In the genomic region with DNA sequence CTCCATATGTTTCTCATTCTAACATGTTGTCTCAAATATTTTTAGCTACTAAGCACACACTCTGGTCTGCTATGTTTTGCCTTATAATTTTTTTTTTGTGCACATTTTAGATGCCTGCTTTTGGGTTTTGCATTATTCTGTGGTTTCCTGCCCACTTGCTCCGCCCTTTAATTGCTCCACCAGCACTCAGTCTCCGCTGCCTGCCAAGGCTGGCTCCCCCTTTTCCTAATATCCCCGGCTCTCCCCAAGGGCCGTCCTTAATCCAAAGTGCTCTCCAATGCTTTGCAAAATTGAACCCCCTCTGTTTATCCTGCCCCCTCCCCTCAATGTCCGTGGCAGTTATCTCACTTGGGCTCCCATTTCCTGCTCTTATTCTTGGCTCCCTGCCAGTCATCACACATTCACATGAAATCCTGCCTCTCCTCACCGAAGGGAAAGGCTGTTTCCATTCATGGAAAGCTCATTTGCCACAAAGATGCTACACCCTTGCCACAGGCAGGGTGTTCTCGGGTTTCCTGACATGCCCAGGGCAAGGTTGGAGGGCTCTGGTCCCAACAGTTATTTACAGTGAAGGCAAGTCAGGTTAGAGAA, we compare ENCODE assay signal across 2 cellular contexts.
A peak's percentile ranks its signal among the peaks of the same experiment; 100 is the strongest.
TF ChIP-seq lines count a peak whose summit lies in the region.

No MANE protein-coding gene starts in this region.

TF ChIP-seq in IMR-90, 13 proteins besides CTCF, POLR2A, EP300 and RAD21 (continued from another document):
- TF ChIP-seq RCOR1 (IDR thresholded peaks at IDR 0.05; ENCODE audit: insufficient replicate concordance, low read length), result no peak
- TF ChIP-seq, protein P1, sequence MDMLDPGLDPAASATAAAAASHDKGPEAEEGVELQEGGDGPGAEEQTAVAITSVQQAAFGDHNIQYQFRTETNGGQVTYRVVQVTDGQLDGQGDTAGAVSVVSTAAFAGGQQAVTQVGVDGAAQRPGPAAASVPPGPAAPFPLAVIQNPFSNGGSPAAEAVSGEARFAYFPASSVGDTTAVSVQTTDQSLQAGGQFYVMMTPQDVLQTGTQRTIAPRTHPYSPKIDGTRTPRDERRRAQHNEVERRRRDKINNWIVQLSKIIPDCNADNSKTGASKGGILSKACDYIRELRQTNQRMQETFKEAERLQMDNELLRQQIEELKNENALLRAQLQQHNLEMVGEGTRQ (IDR thresholded peaks at IDR 0.05; ENCODE audit: low read depth, low read length), result no peak
- TF ChIP-seq, protein P2, sequence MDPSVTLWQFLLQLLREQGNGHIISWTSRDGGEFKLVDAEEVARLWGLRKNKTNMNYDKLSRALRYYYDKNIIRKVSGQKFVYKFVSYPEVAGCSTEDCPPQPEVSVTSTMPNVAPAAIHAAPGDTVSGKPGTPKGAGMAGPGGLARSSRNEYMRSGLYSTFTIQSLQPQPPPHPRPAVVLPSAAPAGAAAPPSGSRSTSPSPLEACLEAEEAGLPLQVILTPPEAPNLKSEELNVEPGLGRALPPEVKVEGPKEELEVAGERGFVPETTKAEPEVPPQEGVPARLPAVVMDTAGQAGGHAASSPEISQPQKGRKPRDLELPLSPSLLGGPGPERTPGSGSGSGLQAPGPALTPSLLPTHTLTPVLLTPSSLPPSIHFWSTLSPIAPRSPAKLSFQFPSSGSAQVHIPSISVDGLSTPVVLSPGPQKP (IDR thresholded peaks at IDR 0.05; ENCODE audit: borderline replicate concordance, low read depth, low read length), result no peak

TF ChIP-seq in SK-N-SH, 30 proteins besides CTCF, POLR2A, EP300 and RAD21:
- TF ChIP-seq, protein P3, sequence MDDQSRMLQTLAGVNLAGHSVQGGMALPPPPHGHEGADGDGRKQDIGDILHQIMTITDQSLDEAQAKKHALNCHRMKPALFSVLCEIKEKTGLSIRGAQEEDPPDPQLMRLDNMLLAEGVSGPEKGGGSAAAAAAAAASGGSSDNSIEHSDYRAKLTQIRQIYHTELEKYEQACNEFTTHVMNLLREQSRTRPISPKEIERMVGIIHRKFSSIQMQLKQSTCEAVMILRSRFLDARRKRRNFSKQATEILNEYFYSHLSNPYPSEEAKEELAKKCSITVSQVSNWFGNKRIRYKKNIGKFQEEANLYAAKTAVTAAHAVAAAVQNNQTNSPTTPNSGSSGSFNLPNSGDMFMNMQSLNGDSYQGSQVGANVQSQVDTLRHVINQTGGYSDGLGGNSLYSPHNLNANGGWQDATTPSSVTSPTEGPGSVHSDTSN (IDR thresholded peaks at IDR 0.05), result no peak
- peak; percentile 66; the same call in 1 of the 2 replicates for TF ChIP-seq NFIC (IDR thresholded peaks at IDR 0.05; ENCODE audit: borderline replicate concordance)
TF ChIP-seq in SK-N-SH: peak in this region for 1.
